ENCODE assay signal across 1 cellular context in the genomic region with DNA sequence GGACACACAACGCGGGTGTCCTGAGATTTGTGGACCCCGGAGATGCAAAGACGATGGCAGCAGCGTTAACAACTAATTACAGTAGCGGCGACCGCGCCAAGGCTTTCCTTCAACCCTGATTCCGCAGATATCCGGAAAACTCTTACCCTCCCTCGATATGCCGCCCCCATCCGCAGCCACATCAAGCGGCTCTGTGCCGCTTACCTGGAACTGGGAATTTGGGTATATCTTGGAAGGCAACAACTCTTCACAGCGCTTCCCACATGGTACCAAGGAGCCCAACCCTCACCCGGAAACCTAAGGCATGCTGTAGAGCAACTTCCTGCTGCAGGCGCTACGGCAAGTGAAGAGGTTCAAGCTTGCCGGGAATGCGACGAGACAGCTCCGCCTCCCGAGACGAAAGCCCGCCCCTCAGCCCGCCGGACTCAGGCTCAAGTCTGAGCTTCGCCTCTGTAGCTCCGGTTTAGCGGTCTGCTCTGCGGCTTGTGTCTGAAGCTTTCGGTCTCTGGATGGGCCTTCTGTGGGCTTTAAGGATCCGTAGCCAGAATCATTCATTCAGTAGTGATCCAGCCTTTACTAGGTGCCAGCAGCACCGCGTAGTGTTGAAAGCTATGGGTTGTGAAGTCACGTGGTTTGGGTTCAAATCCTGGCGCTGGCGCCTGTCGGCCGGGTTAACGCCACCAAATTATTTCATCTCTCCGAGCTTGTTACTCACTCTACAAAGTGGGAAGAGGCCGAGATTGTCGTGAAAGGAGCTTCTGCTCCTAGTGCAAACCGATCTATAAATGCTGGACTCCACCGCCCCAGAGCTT.
TF ChIP-seq lines count a peak whose summit lies in the region.

A gene with protein sequence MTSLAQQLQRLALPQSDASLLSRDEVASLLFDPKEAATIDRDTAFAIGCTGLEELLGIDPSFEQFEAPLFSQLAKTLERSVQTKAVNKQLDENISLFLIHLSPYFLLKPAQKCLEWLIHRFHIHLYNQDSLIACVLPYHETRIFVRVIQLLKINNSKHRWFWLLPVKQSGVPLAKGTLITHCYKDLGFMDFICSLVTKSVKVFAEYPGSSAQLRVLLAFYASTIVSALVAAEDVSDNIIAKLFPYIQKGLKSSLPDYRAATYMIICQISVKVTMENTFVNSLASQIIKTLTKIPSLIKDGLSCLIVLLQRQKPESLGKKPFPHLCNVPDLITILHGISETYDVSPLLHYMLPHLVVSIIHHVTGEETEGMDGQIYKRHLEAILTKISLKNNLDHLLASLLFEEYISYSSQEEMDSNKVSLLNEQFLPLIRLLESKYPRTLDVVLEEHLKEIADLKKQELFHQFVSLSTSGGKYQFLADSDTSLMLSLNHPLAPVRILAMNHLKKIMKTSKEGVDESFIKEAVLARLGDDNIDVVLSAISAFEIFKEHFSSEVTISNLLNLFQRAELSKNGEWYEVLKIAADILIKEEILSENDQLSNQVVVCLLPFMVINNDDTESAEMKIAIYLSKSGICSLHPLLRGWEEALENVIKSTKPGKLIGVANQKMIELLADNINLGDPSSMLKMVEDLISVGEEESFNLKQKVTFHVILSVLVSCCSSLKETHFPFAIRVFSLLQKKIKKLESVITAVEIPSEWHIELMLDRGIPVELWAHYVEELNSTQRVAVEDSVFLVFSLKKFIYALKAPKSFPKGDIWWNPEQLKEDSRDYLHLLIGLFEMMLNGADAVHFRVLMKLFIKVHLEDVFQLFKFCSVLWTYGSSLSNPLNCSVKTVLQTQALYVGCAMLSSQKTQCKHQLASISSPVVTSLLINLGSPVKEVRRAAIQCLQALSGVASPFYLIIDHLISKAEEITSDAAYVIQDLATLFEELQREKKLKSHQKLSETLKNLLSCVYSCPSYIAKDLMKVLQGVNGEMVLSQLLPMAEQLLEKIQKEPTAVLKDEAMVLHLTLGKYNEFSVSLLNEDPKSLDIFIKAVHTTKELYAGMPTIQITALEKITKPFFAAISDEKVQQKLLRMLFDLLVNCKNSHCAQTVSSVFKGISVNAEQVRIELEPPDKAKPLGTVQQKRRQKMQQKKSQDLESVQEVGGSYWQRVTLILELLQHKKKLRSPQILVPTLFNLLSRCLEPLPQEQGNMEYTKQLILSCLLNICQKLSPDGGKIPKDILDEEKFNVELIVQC (N-terminal part only) (minus strand): TSS at position 299 of the 812 bp plus-strand sequence. CDS start 421 bp downstream, outside the sequence.

TF ChIP-seq in HepG2, 621 proteins besides CTCF, POLR2A, EP300 and RAD21 (continued from another document and continues in another):
- TF ChIP-seq, protein P1, sequence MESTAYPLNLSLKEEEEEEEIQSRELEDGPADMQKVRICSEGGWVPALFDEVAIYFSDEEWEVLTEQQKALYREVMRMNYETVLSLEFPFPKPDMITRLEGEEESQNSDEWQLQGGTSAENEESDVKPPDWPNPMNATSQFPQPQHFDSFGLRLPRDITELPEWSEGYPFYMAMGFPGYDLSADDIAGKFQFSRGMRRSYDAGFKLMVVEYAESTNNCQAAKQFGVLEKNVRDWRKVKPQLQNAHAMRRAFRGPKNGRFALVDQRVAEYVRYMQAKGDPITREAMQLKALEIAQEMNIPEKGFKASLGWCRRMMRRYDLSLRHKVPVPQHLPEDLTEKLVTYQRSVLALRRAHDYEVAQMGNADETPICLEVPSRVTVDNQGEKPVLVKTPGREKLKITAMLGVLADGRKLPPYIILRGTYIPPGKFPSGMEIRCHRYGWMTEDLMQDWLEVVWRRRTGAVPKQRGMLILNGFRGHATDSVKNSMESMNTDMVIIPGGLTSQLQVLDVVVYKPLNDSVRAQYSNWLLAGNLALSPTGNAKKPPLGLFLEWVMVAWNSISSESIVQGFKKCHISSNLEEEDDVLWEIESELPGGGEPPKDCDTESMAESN (CRISPR knock-in tag; conservative IDR thresholded peaks at IDR 0.05) = peak; percentile 88
- TF ChIP-seq, protein P2, sequence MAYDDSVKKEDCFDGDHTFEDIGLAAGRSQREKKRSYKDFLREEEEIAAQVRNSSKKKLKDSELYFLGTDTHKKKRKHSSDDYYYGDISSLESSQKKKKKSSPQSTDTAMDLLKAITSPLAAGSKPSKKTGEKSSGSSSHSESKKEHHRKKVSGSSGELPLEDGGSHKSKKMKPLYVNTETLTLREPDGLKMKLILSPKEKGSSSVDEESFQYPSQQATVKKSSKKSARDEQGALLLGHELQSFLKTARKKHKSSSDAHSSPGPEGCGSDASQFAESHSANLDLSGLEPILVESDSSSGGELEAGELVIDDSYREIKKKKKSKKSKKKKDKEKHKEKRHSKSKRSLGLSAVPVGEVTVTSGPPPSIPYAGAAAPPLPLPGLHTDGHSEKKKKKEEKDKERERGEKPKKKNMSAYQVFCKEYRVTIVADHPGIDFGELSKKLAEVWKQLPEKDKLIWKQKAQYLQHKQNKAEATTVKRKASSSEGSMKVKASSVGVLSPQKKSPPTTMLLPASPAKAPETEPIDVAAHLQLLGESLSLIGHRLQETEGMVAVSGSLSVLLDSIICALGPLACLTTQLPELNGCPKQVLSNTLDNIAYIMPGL (CRISPR knock-in tag; IDR thresholded peaks at IDR 0.05; ENCODE audit: borderline replicate concordance in 1 of 2, low read depth in 1 of 2) = peak; percentile 67 to 75; a peak in 2 of 4 replicates
- TF ChIP-seq ZZZ3 (CRISPR knock-in tag; IDR thresholded peaks at IDR 0.05; ENCODE audit: borderline replicate concordance) = peak; percentile 92; the same call in 1 of the 2 replicates
- peak; percentile 51 for TF ChIP-seq HOXA5 (CRISPR knock-in tag; IDR thresholded peaks at IDR 0.05)
- TF ChIP-seq CBX1 (IDR thresholded peaks at IDR 0.05; ENCODE audit: low read depth) = peak; percentile 74
- TF ChIP-seq KLF15 (CRISPR knock-in tag; IDR thresholded peaks at IDR 0.05; ENCODE audit: borderline replicate concordance) = no peak
- no peak for TF ChIP-seq REXO4 (CRISPR knock-in tag; IDR thresholded peaks at IDR 0.05; ENCODE audit: borderline replicate concordance)
- TF ChIP-seq CCDC6 (CRISPR knock-in tag; IDR thresholded peaks at IDR 0.05) = peak; percentile 73
- 0 out of 2 replicates have a peak, but pooled peaks have one; percentile 39 for TF ChIP-seq ZFP36L2 (CRISPR knock-in tag; IDR thresholded peaks at IDR 0.05)
- TF ChIP-seq IRF2 (CRISPR knock-in tag; IDR thresholded peaks at IDR 0.05) = peak; percentile 86
- TF ChIP-seq ZBTB20 (CRISPR knock-in tag; IDR thresholded peaks at IDR 0.05; ENCODE audit: borderline replicate concordance, low read depth) = peak; percentile 40; the same call in 1 of the 2 replicates
- TF ChIP-seq ZNF678 (CRISPR knock-in tag; IDR thresholded peaks at IDR 0.05) = 0 out of 2 replicates have a peak, but pooled peaks have one; percentile 33
- TF ChIP-seq, protein P3, sequence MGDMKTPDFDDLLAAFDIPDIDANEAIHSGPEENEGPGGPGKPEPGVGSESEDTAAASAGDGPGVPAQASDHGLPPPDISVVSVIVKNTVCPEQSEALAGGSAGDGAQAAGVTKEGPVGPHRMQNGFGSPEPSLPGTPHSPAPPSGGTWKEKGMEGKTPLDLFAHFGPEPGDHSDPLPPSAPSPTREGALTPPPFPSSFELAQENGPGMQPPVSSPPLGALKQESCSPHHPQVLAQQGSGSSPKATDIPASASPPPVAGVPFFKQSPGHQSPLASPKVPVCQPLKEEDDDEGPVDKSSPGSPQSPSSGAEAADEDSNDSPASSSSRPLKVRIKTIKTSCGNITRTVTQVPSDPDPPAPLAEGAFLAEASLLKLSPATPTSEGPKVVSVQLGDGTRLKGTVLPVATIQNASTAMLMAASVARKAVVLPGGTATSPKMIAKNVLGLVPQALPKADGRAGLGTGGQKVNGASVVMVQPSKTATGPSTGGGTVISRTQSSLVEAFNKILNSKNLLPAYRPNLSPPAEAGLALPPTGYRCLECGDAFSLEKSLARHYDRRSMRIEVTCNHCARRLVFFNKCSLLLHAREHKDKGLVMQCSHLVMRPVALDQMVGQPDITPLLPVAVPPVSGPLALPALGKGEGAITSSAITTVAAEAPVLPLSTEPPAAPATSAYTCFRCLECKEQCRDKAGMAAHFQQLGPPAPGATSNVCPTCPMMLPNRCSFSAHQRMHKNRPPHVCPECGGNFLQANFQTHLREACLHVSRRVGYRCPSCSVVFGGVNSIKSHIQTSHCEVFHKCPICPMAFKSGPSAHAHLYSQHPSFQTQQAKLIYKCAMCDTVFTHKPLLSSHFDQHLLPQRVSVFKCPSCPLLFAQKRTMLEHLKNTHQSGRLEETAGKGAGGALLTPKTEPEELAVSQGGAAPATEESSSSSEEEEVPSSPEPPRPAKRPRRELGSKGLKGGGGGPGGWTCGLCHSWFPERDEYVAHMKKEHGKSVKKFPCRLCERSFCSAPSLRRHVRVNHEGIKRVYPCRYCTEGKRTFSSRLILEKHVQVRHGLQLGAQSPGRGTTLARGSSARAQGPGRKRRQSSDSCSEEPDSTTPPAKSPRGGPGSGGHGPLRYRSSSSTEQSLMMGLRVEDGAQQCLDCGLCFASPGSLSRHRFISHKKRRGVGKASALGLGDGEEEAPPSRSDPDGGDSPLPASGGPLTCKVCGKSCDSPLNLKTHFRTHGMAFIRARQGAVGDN (CRISPR knock-in tag; IDR thresholded peaks at IDR 0.05) = peak; percentile 95
- TF ChIP-seq SRY (CRISPR knock-in tag; IDR thresholded peaks at IDR 0.05) = peak; percentile 72; the same call in 1 of the 2 replicates
- no peak for TF ChIP-seq ZNF430 (CRISPR knock-in tag; IDR thresholded peaks at IDR 0.05)
- TF ChIP-seq GABPB1 (CRISPR knock-in tag; IDR thresholded peaks at IDR 0.05) = peak; percentile 95
- 0 out of 2 replicates have a peak, but pooled peaks have one; percentile 30 for TF ChIP-seq NFIC (IDR thresholded peaks at IDR 0.05; ENCODE audit: low read length)
- TF ChIP-seq PHF21A (CRISPR knock-in tag; IDR thresholded peaks at IDR 0.05) = peak; percentile 53; the same call in 1 of the 2 replicates
- TF ChIP-seq ZNF552 (CRISPR knock-in tag; IDR thresholded peaks at IDR 0.05; ENCODE audit: borderline replicate concordance) = 0 out of 2 replicates have a peak, but pooled peaks have one; percentile 45
- peak; percentile 85 for TF ChIP-seq SSRP1 (CRISPR knock-in tag; IDR thresholded peaks at IDR 0.05)
- TF ChIP-seq ZNF331 (CRISPR knock-in tag; IDR thresholded peaks at IDR 0.05) = peak; percentile 91
- TF ChIP-seq ZSCAN22 (CRISPR knock-in tag; IDR thresholded peaks at IDR 0.05) = no peak
- no peak for TF ChIP-seq MTA3 (CRISPR knock-in tag; IDR thresholded peaks at IDR 0.05)
- 0 out of 2 replicates have a peak, but pooled peaks have one; percentile 11 for TF ChIP-seq RARA (CRISPR knock-in tag; IDR thresholded peaks at IDR 0.05)
- TF ChIP-seq, protein P4, sequence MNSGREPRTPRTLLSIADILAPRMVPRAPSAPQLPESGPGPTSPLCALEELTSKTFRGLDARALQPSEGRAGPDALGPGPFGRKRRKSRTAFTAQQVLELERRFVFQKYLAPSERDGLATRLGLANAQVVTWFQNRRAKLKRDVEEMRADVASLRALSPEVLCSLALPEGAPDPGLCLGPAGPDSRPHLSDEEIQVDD (CRISPR knock-in tag; IDR thresholded peaks at IDR 0.05; ENCODE audit: borderline replicate concordance) = no peak
- TF ChIP-seq NCOA2 (CRISPR knock-in tag; IDR thresholded peaks at IDR 0.05) = peak; percentile 57
- peak; percentile 99 for TF ChIP-seq SAP130 (CRISPR knock-in tag; IDR thresholded peaks at IDR 0.05; ENCODE audit: low read depth)
- no peak for TF ChIP-seq ZFP90 (CRISPR knock-in tag; IDR thresholded peaks at IDR 0.05; ENCODE audit: borderline replicate concordance)
- TF ChIP-seq ISL2 (CRISPR knock-in tag; IDR thresholded peaks at IDR 0.05) = peak; percentile 68; the same call in 1 of the 2 replicates
- peak; percentile 71; the same call in 1 of the 2 replicates for TF ChIP-seq ATF1 (CRISPR knock-in tag; IDR thresholded peaks at IDR 0.05)
- TF ChIP-seq, protein P5, sequence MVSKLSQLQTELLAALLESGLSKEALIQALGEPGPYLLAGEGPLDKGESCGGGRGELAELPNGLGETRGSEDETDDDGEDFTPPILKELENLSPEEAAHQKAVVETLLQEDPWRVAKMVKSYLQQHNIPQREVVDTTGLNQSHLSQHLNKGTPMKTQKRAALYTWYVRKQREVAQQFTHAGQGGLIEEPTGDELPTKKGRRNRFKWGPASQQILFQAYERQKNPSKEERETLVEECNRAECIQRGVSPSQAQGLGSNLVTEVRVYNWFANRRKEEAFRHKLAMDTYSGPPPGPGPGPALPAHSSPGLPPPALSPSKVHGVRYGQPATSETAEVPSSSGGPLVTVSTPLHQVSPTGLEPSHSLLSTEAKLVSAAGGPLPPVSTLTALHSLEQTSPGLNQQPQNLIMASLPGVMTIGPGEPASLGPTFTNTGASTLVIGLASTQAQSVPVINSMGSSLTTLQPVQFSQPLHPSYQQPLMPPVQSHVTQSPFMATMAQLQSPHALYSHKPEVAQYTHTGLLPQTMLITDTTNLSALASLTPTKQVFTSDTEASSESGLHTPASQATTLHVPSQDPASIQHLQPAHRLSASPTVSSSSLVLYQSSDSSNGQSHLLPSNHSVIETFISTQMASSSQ (IDR thresholded peaks at IDR 0.05; ENCODE audit: low read depth) = no peak
- TF ChIP-seq, protein P5 (CRISPR knock-in tag; IDR thresholded peaks at IDR 0.05; ENCODE audit: borderline replicate concordance) = 0 out of 2 replicates have a peak, but pooled peaks have one; percentile 57
- TF ChIP-seq GATA4 (IDR thresholded peaks at IDR 0.05; ENCODE audit: borderline replicate concordance, low read depth) = peak; percentile 31; the same call in 1 of the 2 replicates
- peak; percentile 38; the same call in 1 of the 2 replicates for TF ChIP-seq ZNF782 (CRISPR knock-in tag; IDR thresholded peaks at IDR 0.05; ENCODE audit: borderline replicate concordance)
- TF ChIP-seq, protein P6, sequence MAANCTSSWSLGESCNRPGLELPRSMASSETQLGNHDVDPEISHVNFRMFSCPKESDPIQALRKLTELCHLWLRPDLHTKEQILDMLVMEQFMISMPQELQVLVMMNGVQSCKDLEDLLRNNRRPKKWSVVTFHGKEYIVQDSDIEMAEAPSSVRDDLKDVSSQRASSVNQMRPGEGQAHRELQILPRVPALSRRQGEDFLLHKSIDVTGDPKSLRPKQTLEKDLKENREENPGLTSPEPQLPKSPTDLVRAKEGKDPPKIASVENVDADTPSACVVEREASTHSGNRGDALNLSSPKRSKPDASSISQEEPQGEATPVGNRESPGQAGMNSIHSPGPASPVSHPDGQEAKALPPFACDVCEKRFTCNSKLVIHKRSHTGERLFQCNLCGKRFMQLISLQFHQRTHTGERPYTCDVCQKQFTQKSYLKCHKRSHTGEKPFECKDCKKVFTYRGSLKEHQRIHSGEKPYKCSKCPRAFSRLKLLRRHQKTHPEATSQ (CRISPR knock-in tag; IDR thresholded peaks at IDR 0.05; ENCODE audit: borderline replicate concordance) = no peak
